ENCODE assay signal across 26 cellular contexts in the genomic region with DNA sequence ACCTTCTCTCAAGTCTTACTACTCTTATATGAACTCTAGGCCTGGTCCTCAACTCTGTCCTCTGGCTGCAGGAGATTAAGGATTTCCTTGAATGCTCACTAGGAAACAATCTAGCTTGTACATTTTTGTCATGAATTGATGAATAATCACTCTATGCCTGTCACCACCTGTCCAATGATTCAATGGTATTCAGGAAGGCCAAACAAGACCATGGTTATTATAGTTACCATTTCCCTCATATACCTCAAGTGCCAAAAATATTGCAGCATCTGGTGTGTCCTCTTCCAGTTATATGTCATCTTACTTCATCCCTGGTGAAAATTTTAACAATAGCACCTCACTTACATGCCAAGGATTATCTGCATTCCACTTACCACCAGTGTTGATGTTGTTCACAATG.
"Had no signal": no experiment of that assay in that cellular context is flagged by ENCODE, and none has a peak within 500 bp of the region (broad histone marks: within the 10 kb centered on the region; RNA-seq: fewer than 3 reads in every experiment).

No MANE protein-coding gene starts in this region.

- H3K4me1 Mint-ChIP-seq: stimulated activated effector memory CD8-positive, alpha-beta T cell treated with anti-CD3 and anti-CD28 coated beads, Interleukin-12 subunit alpha, Interleukin-12 subunit beta, amount 100 ng/mL, for 72 hours had no signal

- DNase-seq: activated CD4-positive, alpha-beta T cell treated with anti-CD3 and anti-CD28 coated beads for 4 hours; activated CD4-positive, alpha-beta T cell treated with anti-CD3 and anti-CD28 coated beads, Interleukin-2, amount 50 U/mL, for 4 hours; activated naive CD4-positive, alpha-beta T cell treated with Interleukin-2 at 50 U/mL for 16 hours; activated T-cell treated with anti-CD3 and anti-CD28 coated beads for 4 hours; activated T-cell treated with anti-CD3 and anti-CD28 coated beads, Interleukin-2, amount 50 U/mL, for 72 hours; anterior cingulate cortex; endodermal cell; head of caudate nucleus; kidney glomerular epithelial cell; lower lobe of right lung; mesendoderm; posterior cingulate gyrus; right cardiac atrium; stimulated activated CD4-positive, alpha-beta T cell treated with anti-CD3 and anti-CD28 coated beads, Interleukin-12 subunit alpha, Interleukin-12 subunit beta, amount 100 ng/mL, for 4 hours; stimulated activated CD4-positive, alpha-beta T cell treated with anti-CD3 and anti-CD28 coated beads, Interleukin-4, amount 100 ng/mL, for 1 hour; SW 1271; T-helper 9 cell had no signal

- H3K4me3 Mint-ChIP-seq: activated naive CD8-positive, alpha-beta T cell; activated T-cell treated with anti-CD3 and anti-CD28 coated beads, Interleukin-2, amount 50 U/mL, for 72 hours; endodermal cell; natural killer cell treated with Interleukin-12 subunit alpha and Interleukin-12 subunit beta and Interleukin-15 and Interleukin-18, amount 100 ng/mL, for 72 hours; stimulated activated effector memory CD8-positive, alpha-beta T cell treated with anti-CD3 and anti-CD28 coated beads, Interleukin-12 subunit alpha, Interleukin-12 subunit beta, amount 100 ng/mL, for 72 hours; stimulated activated naive CD8-positive, alpha-beta T cell treated with anti-CD3 and anti-CD28 coated beads, Interleukin-15, Interleukin-2, amounts not matched to agents 100 ng/mL and 50 ng/mL, for 24 hours; T-helper 1 cell treated with Interleukin-12 subunit alpha and Interleukin-12 subunit beta and Interleukin-4 antibody, amounts not matched to agents 30 μg/mL and 1 μg/mL, for 36 hours had no signal

- H3K4me3 ChIP-seq: coronary artery, left lung, lower lobe of right lung, thoracic aorta had no signal

- ATAC-seq: activated T-cell treated with anti-CD3 and anti-CD28 coated beads, Interleukin-2, amount 50 U/mL, for 72 hours; left lung; lower lobe of right lung; natural killer cell treated with Interleukin-12 subunit alpha and Interleukin-12 subunit beta and Interleukin-15 and Interleukin-18, amount 100 ng/mL, for 72 hours; right cardiac atrium; stimulated activated effector memory CD8-positive, alpha-beta T cell treated with anti-CD3 and anti-CD28 coated beads, Interleukin-12 subunit alpha, Interleukin-12 subunit beta, amount 100 ng/mL, for 72 hours had no signal

- H3K27ac Mint-ChIP-seq: activated naive CD8-positive, alpha-beta T cell; activated T-cell treated with anti-CD3 and anti-CD28 coated beads, Interleukin-2, amount 50 U/mL, for 72 hours; endodermal cell; natural killer cell treated with Interleukin-12 subunit alpha and Interleukin-12 subunit beta and Interleukin-15 and Interleukin-18, amount 100 ng/mL, for 72 hours; stimulated activated effector memory CD8-positive, alpha-beta T cell treated with anti-CD3 and anti-CD28 coated beads, Interleukin-12 subunit alpha, Interleukin-12 subunit beta, amount 100 ng/mL, for 72 hours; stimulated activated naive CD8-positive, alpha-beta T cell treated with anti-CD3 and anti-CD28 coated beads, Interleukin-15, Interleukin-2, amounts not matched to agents 100 ng/mL and 50 ng/mL, for 24 hours; T-helper 1 cell treated with Interleukin-12 subunit alpha and Interleukin-12 subunit beta and Interleukin-4 antibody, amounts not matched to agents 30 μg/mL and 1 μg/mL, for 36 hours had no signal

- H3K27me3 Mint-ChIP-seq: natural killer cell treated with Interleukin-12 subunit alpha and Interleukin-12 subunit beta and Interleukin-15 and Interleukin-18, amount 100 ng/mL, for 72 hours had no signal

- H3K27me3 ChIP-seq: left lung had no signal

- H3K36me3 ChIP-seq: left lung, lower lobe of right lung, thoracic aorta had no signal

- H3K36me3 Mint-ChIP-seq: activated naive CD8-positive, alpha-beta T cell; natural killer cell treated with Interleukin-12 subunit alpha and Interleukin-12 subunit beta and Interleukin-15 and Interleukin-18, amount 100 ng/mL, for 72 hours; stimulated activated effector memory CD8-positive, alpha-beta T cell treated with anti-CD3 and anti-CD28 coated beads, Interleukin-12 subunit alpha, Interleukin-12 subunit beta, amount 100 ng/mL, for 72 hours had no signal

- H3K4me1 ChIP-seq: left lung, lower lobe of right lung had no signal

- H3K27ac ChIP-seq: coronary artery, left lung, lower lobe of right lung, thoracic aorta, VCaP had no signal
